ENCODE assay signal across 13 cellular contexts in genomic region chr15:55253580-55253979, GRCh38. TPM values are rescaled to one million over a fixed set of nuclear protein-coding genes. Genes with fewer than 3 reads are reported as not detected.
DNase-seq lines count a peak whose midpoint lies in the region; ATAC-seq and TF ChIP-seq lines count a peak whose summit lies in the region.
"Had no signal": no experiment of that assay in that cellular context is flagged by ENCODE, and none has a peak within 500 bp of the region (broad histone marks: within the 10 kb centered on the region; RNA-seq: fewer than 3 reads in every experiment).

No MANE protein-coding gene starts in this region.

- intact Hi-C loops in activated CD4-positive, alpha-beta T cell treated with anti-CD3 and anti-CD28 coated beads, Interleukin-2, amount 10 ng/mL, durations not matched to agents 24 days and 14 days (cut with micrococcal nuclease), result loop anchor here (2.0 kb wide), 1 partner anchor 13 kb away; no protein-coding TSS in a partner anchor
- intact Hi-C loops in activated CD4-positive, alpha-beta memory T cell treated with anti-CD3 and anti-CD28 coated beads for 36 hours (cut with micrococcal nuclease), result loop anchor here (1.0 to 2.0 kb wide), 2 partner anchors 8 to 13 kb away; no protein-coding TSS in a partner anchor

- peak; percentile 45 for ATAC-seq in stimulated activated naive CD8-positive, alpha-beta T cell treated with anti-CD3 and anti-CD28 coated beads, Interleukin-15, amount 100 ng/mL, for 72 hours
- ATAC-seq in GM21360 (IDR thresholded peaks at IDR 0.05; ENCODE audit: unreplicated experiment), result no peak
- ATAC-seq in HG02678 (IDR thresholded peaks at IDR 0.05; ENCODE audit: unreplicated experiment), result no peak
- ATAC-seq: WTC11 had no signal

- H3K4me3 Mint-ChIP-seq in activated CD4-positive, alpha-beta T cell treated with anti-CD3 and anti-CD28 coated beads, Interleukin-2, amount 10 ng/mL, durations not matched to agents 24 days and 14 days, result peak overlapping the region; percentile 7
- no peak overlapping the region for H3K4me3 Mint-ChIP-seq in activated CD4-positive, alpha-beta memory T cell treated with anti-CD3 and anti-CD28 coated beads for 36 hours
- H3K4me3 Mint-ChIP-seq in stimulated activated naive CD8-positive, alpha-beta T cell treated with anti-CD3 and anti-CD28 coated beads, Interleukin-15, amount 100 ng/mL, for 72 hours, result peak overlapping the region; percentile 26 to 36
- H3K4me3 Mint-ChIP-seq: WTC11 had no signal

- TF ChIP-seq CTCF in fibroblast of pulmonary artery (IDR thresholded peaks at IDR 0.05; ENCODE audit: low read length, missing control alignments), result no peak

- CTCF ChIA-PET in activated CD4-positive, alpha-beta memory T cell treated with anti-CD3 and anti-CD28 coated beads for 36 hours (lab: Charles Lee), result interaction anchor here (0.6 to 1.1 kb wide), 2 partner anchors 35 to 155 kb away, joined by 3 read pairs; partner anchors contain the start of gene PIERCE2

- no peak overlapping the region for H3K4me3 ChIP-seq in fibroblast of pulmonary artery (replicated peaks; ENCODE audit: low read depth, low read length)
- H3K4me3 ChIP-seq: BLaER1, thyroid gland had no signal

- H3K27ac Mint-ChIP-seq in activated CD4-positive, alpha-beta T cell treated with anti-CD3 and anti-CD28 coated beads, Interleukin-2, amount 10 ng/mL, durations not matched to agents 24 days and 14 days, result peak overlapping the region; percentile 64
- H3K27ac Mint-ChIP-seq in activated CD4-positive, alpha-beta memory T cell treated with anti-CD3 and anti-CD28 coated beads for 36 hours, result peak overlapping the region; percentile 74
- peak overlapping the region in 1 of 2 donors; percentile 11 for H3K27ac Mint-ChIP-seq in stimulated activated naive CD8-positive, alpha-beta T cell treated with anti-CD3 and anti-CD28 coated beads, Interleukin-15, amount 100 ng/mL, for 72 hours
- H3K27ac Mint-ChIP-seq: WTC11 had no signal

- DNase-seq in activated CD4-positive, alpha-beta T cell treated with anti-CD3 and anti-CD28 coated beads, Interleukin-2, amount 10 ng/mL, durations not matched to agents 24 days and 14 days, result no peak
- no peak for DNase-seq in activated CD4-positive, alpha-beta T cell treated with anti-CD3 and anti-CD28 coated beads, Interleukin-2, amount 50 U/mL, for 4 hours
- no peak for DNase-seq in activated CD4-positive, alpha-beta memory T cell treated with anti-CD3 and anti-CD28 coated beads for 36 hours
- DNase-seq in fibroblast of pulmonary artery (ENCODE audit: low read depth), result peak; percentile 75
- no peak for DNase-seq in stimulated activated naive CD8-positive, alpha-beta T cell treated with anti-CD3 and anti-CD28 coated beads, Interleukin-15, amount 100 ng/mL, for 72 hours
- no peak for DNase-seq in NCI-H1092 (lab: John Stamatoyannopoulos, UW)
- DNase-seq: KBM-7, NCI-H69, thyroid gland had no signal

- peaks cover 70% of the 10 kb centered on the region for H3K4me1 Mint-ChIP-seq in activated CD4-positive, alpha-beta T cell treated with anti-CD3 and anti-CD28 coated beads, Interleukin-2, amount 10 ng/mL, durations not matched to agents 24 days and 14 days
- peaks cover 80% of the 10 kb centered on the region for H3K4me1 Mint-ChIP-seq in activated CD4-positive, alpha-beta memory T cell treated with anti-CD3 and anti-CD28 coated beads for 36 hours (ENCODE audit: low read depth)
- peaks cover 75% of the 10 kb centered on the region for H3K4me1 Mint-ChIP-seq in stimulated activated naive CD8-positive, alpha-beta T cell treated with anti-CD3 and anti-CD28 coated beads, Interleukin-15, amount 100 ng/mL, for 72 hours

- POLR2A ChIA-PET in activated CD4-positive, alpha-beta memory T cell treated with anti-CD3 and anti-CD28 coated beads for 36 hours (lab: Charles Lee), result interaction anchor here (1.6 kb wide), 1 partner anchor 9 kb away, joined by 3 read pairs; no protein-coding TSS in a partner anchor

- H3K27me3 Mint-ChIP-seq in activated CD4-positive, alpha-beta T cell treated with anti-CD3 and anti-CD28 coated beads, Interleukin-2, amount 10 ng/mL, durations not matched to agents 24 days and 14 days, result no peaks in the 10 kb centered on the region
- H3K27me3 Mint-ChIP-seq in activated CD4-positive, alpha-beta memory T cell treated with anti-CD3 and anti-CD28 coated beads for 36 hours, result no peaks in the 10 kb centered on the region
- H3K27me3 Mint-ChIP-seq in stimulated activated naive CD8-positive, alpha-beta T cell treated with anti-CD3 and anti-CD28 coated beads, Interleukin-15, amount 100 ng/mL, for 72 hours, result no peaks in the 10 kb centered on the region

- no peaks in the 10 kb centered on the region for H3K9me3 Mint-ChIP-seq in activated CD4-positive, alpha-beta T cell treated with anti-CD3 and anti-CD28 coated beads, Interleukin-2, amount 10 ng/mL, durations not matched to agents 24 days and 14 days
- no peaks in the 10 kb centered on the region for H3K9me3 Mint-ChIP-seq in activated CD4-positive, alpha-beta memory T cell treated with anti-CD3 and anti-CD28 coated beads for 36 hours
- no peaks in the 10 kb centered on the region for H3K9me3 Mint-ChIP-seq in stimulated activated naive CD8-positive, alpha-beta T cell treated with anti-CD3 and anti-CD28 coated beads, Interleukin-15, amount 100 ng/mL, for 72 hours

- peaks cover 44% of the 10 kb centered on the region for H3K36me3 Mint-ChIP-seq in activated CD4-positive, alpha-beta T cell treated with anti-CD3 and anti-CD28 coated beads, Interleukin-2, amount 10 ng/mL, durations not matched to agents 24 days and 14 days (ENCODE audit: low read depth)
- H3K36me3 Mint-ChIP-seq in activated CD4-positive, alpha-beta memory T cell treated with anti-CD3 and anti-CD28 coated beads for 36 hours, result peaks cover 58% of the 10 kb centered on the region
- H3K36me3 Mint-ChIP-seq: WTC11 had no signal

RNA-seq across cellular contexts. Expression of gene RAB27A, which starts 36.0 kb away (rescaled TPM):
- 98.8 and 100 TPM in 2 replicates for total RNA-seq in activated CD4-positive, alpha-beta T cell treated with anti-CD3 and anti-CD28 coated beads, Interleukin-2, amount 10 ng/mL, durations not matched to agents 24 days and 14 days
- 100 to 1,000 TPM; 216 to 217 TPM for total RNA-seq in activated CD4-positive, alpha-beta memory T cell treated with anti-CD3 and anti-CD28 coated beads for 36 hours

RNA-seq across cellular contexts. Expression of gene RSL24D1, which starts 56.8 kb away (rescaled TPM):
- 121 TPM in 2 replicates for total RNA-seq in activated CD4-positive, alpha-beta T cell treated with anti-CD3 and anti-CD28 coated beads, Interleukin-2, amount 10 ng/mL, durations not matched to agents 24 days and 14 days
- total RNA-seq in activated CD4-positive, alpha-beta memory T cell treated with anti-CD3 and anti-CD28 coated beads for 36 hours, result 100 to 1,000 TPM; 157 to 163 TPM
